ENCODE assay signal across 18 cellular contexts in genomic region chr4:181688416-181688815, GRCh38.
DNase-seq lines count a peak whose midpoint lies in the region; ATAC-seq and TF ChIP-seq lines count a peak whose summit lies in the region.
"Had no signal": no experiment of that assay in that cellular context is flagged by ENCODE, and none has a peak within 500 bp of the region (broad histone marks: within the 10 kb centered on the region; RNA-seq: fewer than 3 reads in every experiment).

No MANE protein-coding gene starts in this region.

- no peak overlapping the region for H3K4me3 ChIP-seq in IMR-90 (ENCODE audit: insufficient read depth, low read depth, low read length)
- no peak overlapping the region for H3K4me3 ChIP-seq in astrocyte of the cerebellum (ENCODE audit: low read depth, low read length)
- no peak overlapping the region for H3K4me3 ChIP-seq in neural progenitor cell
- H3K4me3 ChIP-seq: prostate gland had no signal

- no peak overlapping the region for H3K27ac ChIP-seq in IMR-90 (ENCODE audit: insufficient read depth, low read length)
- no peak overlapping the region for H3K27ac ChIP-seq in neural progenitor cell
- H3K27ac ChIP-seq: C4-2B, prostate gland had no signal

- DNase-seq in ELR (ENCODE audit: low read depth) (peak; percentile 76), IMR-90 (peak; percentile 62), astrocyte of the cerebellum (ENCODE audit: low read depth) (peak; percentile 74), neural progenitor cell (ENCODE audit: low spot score) (no peak), NCI-H446 treated with DMSO at 0.1 percent for 48 hours (lab: John Stamatoyannopoulos, UW) (no peak), hypothalamus (lab: John Stamatoyannopoulos, UW) (no peak)
- DNase-seq: activated CD4-positive, alpha-beta T cell treated with anti-CD3 and anti-CD28 coated beads for 36 hours; activated CD8-positive, alpha-beta memory T cell treated with anti-CD3 and anti-CD28 coated beads, Interleukin-2, amount 50 U/mL, for 4 hours; activated naive CD4-positive, alpha-beta T cell; DMS53; effector CD8-positive, alpha-beta T cell; GOT3; naive B cell; SHP77 had no signal

- no peaks in the 10 kb centered on the region for H4K20me1 ChIP-seq in IMR-90 (ENCODE audit: insufficient read depth, low read length)
- H4K20me1 ChIP-seq in neural progenitor cell (ENCODE audit: low read depth) = no peaks in the 10 kb centered on the region

- TF ChIP-seq POLR2A in IMR-90 (IDR thresholded peaks at IDR 0.05; ENCODE audit: low read depth, low read length) = no peak

- 0 out of 2 replicates have a peak overlapping the region, but pooled peaks have one; percentile 30 for H2BK20ac ChIP-seq in IMR-90 (ENCODE audit: low read depth, low read length)

- no TSS peak for BruUV-seq in IMR-90 (replicated peaks; lab: Mats Ljungman, UMichigan)

- H3K4me2 ChIP-seq in IMR-90 (ENCODE audit: low read depth, low read length) = peak overlapping the region; percentile 13; the same call in 1 of the 2 replicates
- H3K4me2 ChIP-seq in neural progenitor cell = no peak overlapping the region

- H3F3A ChIP-seq in neural progenitor cell (ENCODE audit: low read depth) = no peaks in the 10 kb centered on the region

- TF ChIP-seq RAD21 in IMR-90 (IDR thresholded peaks at IDR 0.05; ENCODE audit: low read length) = no peak

- intact Hi-C loops in IMR-90 (cut with micrococcal nuclease) = loop anchor here (5.0 to 10.0 kb wide), 4 partner anchors 269 to 1236 kb away; no protein-coding TSS in a partner anchor

- peak overlapping the region; percentile 10; the same call in 1 of the 2 replicates for H3K14ac ChIP-seq in IMR-90 (replicated peaks; ENCODE audit: low read depth, low read length)

- H3K4me1 Mint-ChIP-seq in neural progenitor cell = peaks cover 54% of the 10 kb centered on the region
- H3K4me1 Mint-ChIP-seq: activated CD4-positive, alpha-beta T cell treated with anti-CD3 and anti-CD28 coated beads for 36 hours; naive B cell had no signal

- H3K18ac ChIP-seq in IMR-90 (ENCODE audit: low read depth, low read length) = peak overlapping the region; percentile 72; the same call in 1 of the 2 replicates

- peaks cover 7% of the 10 kb centered on the region; the same call in 1 of the 2 replicates for H3K9me1 ChIP-seq in IMR-90 (ENCODE audit: insufficient read depth, low read length)

- no peak overlapping the region for H2BK5ac ChIP-seq in IMR-90 (ENCODE audit: low read depth, low read length, poor library complexity, severe bottlenecking)

- no peak overlapping the region for H2AK9ac ChIP-seq in IMR-90 (replicated peaks; ENCODE audit: low read depth, low read length, poor library complexity)

- no peak overlapping the region for H2AK5ac ChIP-seq in IMR-90 (ENCODE audit: low read depth, low read length)

- no peaks in the 10 kb centered on the region for H3K79me1 ChIP-seq in IMR-90 (ENCODE audit: low read depth in 1 of 2, low read length in 2 of 2)

- H3K36me3 ChIP-seq in IMR-90 (ENCODE audit: control insufficient read depth, insufficient read depth, low read length) (no peaks in the 10 kb centered on the region), neural progenitor cell (no peaks in the 10 kb centered on the region)
- H3K36me3 ChIP-seq: prostate gland had no signal

- no peak overlapping the region for H2AFZ ChIP-seq in IMR-90 (replicated peaks; ENCODE audit: low read length, poor library complexity)
- no peak overlapping the region for H2AFZ ChIP-seq in neural progenitor cell (replicated peaks)

- no peak for TF ChIP-seq CTCF in IMR-90 (conservative IDR thresholded peaks at IDR 0.05; ENCODE audit: low read depth, low read length)
- no peak for TF ChIP-seq CTCF in astrocyte of the cerebellum (IDR thresholded peaks at IDR 0.05; ENCODE audit: low read depth, low read length, missing control alignments)
- TF ChIP-seq CTCF in neural progenitor cell (IDR thresholded peaks at IDR 0.05) = no peak

- no peaks in the 10 kb centered on the region for H3K27me3 ChIP-seq in IMR-90 (ENCODE audit: control insufficient read depth, insufficient read depth, low read length)
- H3K27me3 ChIP-seq in neural progenitor cell = no peaks in the 10 kb centered on the region

- H3K9ac ChIP-seq in IMR-90 (ENCODE audit: low read depth, low read length) = no peak overlapping the region
- H3K9ac ChIP-seq in neural progenitor cell = no peak overlapping the region

- H4K5ac ChIP-seq in IMR-90 (ENCODE audit: low read depth, low read length) = peak overlapping the region; percentile 44; the same call in 1 of the 2 replicates

- peak overlapping the region; percentile 45; the same call in 1 of the 2 replicates for H4K91ac ChIP-seq in IMR-90 (ENCODE audit: insufficient read depth, low read depth, low read length)

- WGBS in IMR-90 (ENCODE audit: extremely low coverage in 2 of 2, insufficient read length in 1 of 2), 2 experiments = 36% methylated on average over 2 of the region's 4 CpGs; no CpG with 5 or more reads in 1 of the 2 experiments

- peak overlapping the region; percentile 34 for H3K4me3 Mint-ChIP-seq in neural progenitor cell
- H3K4me3 Mint-ChIP-seq: activated CD4-positive, alpha-beta T cell treated with anti-CD3 and anti-CD28 coated beads for 36 hours; naive B cell; T-helper 2 cell treated with Interferon-gamma antibody and Interleukin-4, amounts not matched to agents 5 μg/mL and 100 μg/mL, for 36 hours had no signal

- H3K27ac Mint-ChIP-seq in neural progenitor cell = peak overlapping the region; percentile 78
- H3K27ac Mint-ChIP-seq: activated CD4-positive, alpha-beta T cell treated with anti-CD3 and anti-CD28 coated beads for 36 hours; naive B cell; T-helper 2 cell treated with Interferon-gamma antibody and Interleukin-4, amounts not matched to agents 5 μg/mL and 100 μg/mL, for 36 hours had no signal

- no peak overlapping the region for H3K23ac ChIP-seq in IMR-90 (ENCODE audit: low read depth, low read length)

- H3K4me1 ChIP-seq in IMR-90 (ENCODE audit: control insufficient read depth, insufficient read depth, low read length) (peaks cover 11% of the 10 kb centered on the region), neural progenitor cell (peaks cover 9% of the 10 kb centered on the region)
- H3K4me1 ChIP-seq: prostate gland had no signal

- H3K36me3 Mint-ChIP-seq in neural progenitor cell = no peaks in the 10 kb centered on the region
- H3K36me3 Mint-ChIP-seq: naive B cell had no signal

- H3K56ac ChIP-seq in IMR-90 (ENCODE audit: extremely low read depth, insufficient read depth, low read length) = no peak overlapping the region

- H2BK15ac ChIP-seq in IMR-90 (ENCODE audit: low read depth, low read length) = peak overlapping the region; percentile 28; the same call in 2 of the 3 replicates

- no peaks in the 10 kb centered on the region for H3K9me3 Mint-ChIP-seq in neural progenitor cell
- H3K9me3 Mint-ChIP-seq: naive B cell; T-helper 2 cell treated with Interferon-gamma antibody and Interleukin-4, amounts not matched to agents 5 μg/mL and 100 μg/mL, for 36 hours had no signal

- POLR2A ChIA-PET in IMR-90 (lab: Charles Lee; ENCODE audit: unreplicated experiment) = no interaction called here

- dilution Hi-C loops in IMR-90 (cut with HindIII; ENCODE audit: low sequenced_read_pairs, unreplicated experiment) = no loop called here

- H3K27me3 Mint-ChIP-seq in neural progenitor cell (ENCODE audit: insufficient read depth, low read depth) = peaks cover 4% of the 10 kb centered on the region
- H3K27me3 Mint-ChIP-seq: activated CD4-positive, alpha-beta T cell treated with anti-CD3 and anti-CD28 coated beads for 36 hours; naive B cell had no signal

- CTCF ChIA-PET in IMR-90 (lab: Yijun Ruan, JAX) = no interaction called here

- H4K8ac ChIP-seq in IMR-90 (ENCODE audit: low read depth in 2 of 2, low read length in 2 of 2) = peak overlapping the region in 1 of 2 experiments; percentile 58; a peak in 1 of 4 replicates

- in situ Hi-C loops in IMR-90 (cut with MboI; ENCODE audit: low sequenced_read_pairs) = no loop called here
- in situ Hi-C loops in astrocyte of the cerebellum (cut with HindIII; ENCODE audit: low sequenced_read_pairs) = no loop called here

- ATAC-seq in IMR-90 (ENCODE audit: low read depth) = no peak
- ATAC-seq in GM21423 (IDR thresholded peaks at IDR 0.05; ENCODE audit: unreplicated experiment) = no peak
- ATAC-seq: activated CD4-positive, alpha-beta T cell treated with anti-CD3 and anti-CD28 coated beads for 36 hours had no signal

- H3K79me2 ChIP-seq in neural progenitor cell (ENCODE audit: low read depth) = no peaks in the 10 kb centered on the region

- no peak overlapping the region; the same call in 1 of the 2 replicates for H3K4ac ChIP-seq in IMR-90 (ENCODE audit: low read depth, low read length)

- H3K9me3 ChIP-seq in IMR-90 (ENCODE audit: control insufficient read depth, insufficient read depth, low read length) = no peaks in the 10 kb centered on the region
- H3K9me3 ChIP-seq in neural progenitor cell (ENCODE audit: low read depth) = no peaks in the 10 kb centered on the region
- H3K9me3 ChIP-seq: prostate gland had no signal

- H2BK120ac ChIP-seq in IMR-90 (ENCODE audit: low read depth, low read length) = peak overlapping the region; percentile 44

TF ChIP-seq in IMR-90, 13 proteins besides CTCF, POLR2A, EP300 and RAD21 (continues in another document):
- no peak for TF ChIP-seq RCOR1 (IDR thresholded peaks at IDR 0.05; ENCODE audit: insufficient replicate concordance, low read length)
- TF ChIP-seq MAFK (IDR thresholded peaks at IDR 0.05; ENCODE audit: low read depth, low read length) = no peak
- no peak for TF ChIP-seq MXI1 (IDR thresholded peaks at IDR 0.05; ENCODE audit: borderline replicate concordance, low read depth, low read length)
- no peak for TF ChIP-seq CHD1 (IDR thresholded peaks at IDR 0.05; ENCODE audit: low read depth, low read length)
- TF ChIP-seq BHLHE40 (IDR thresholded peaks at IDR 0.05; ENCODE audit: low read depth, low read length) = no peak
- no peak for TF ChIP-seq CEBPB (IDR thresholded peaks at IDR 0.05; ENCODE audit: low read depth, low read length)
- no peak for TF ChIP-seq FOS (IDR thresholded peaks at IDR 0.05; ENCODE audit: low read depth, low read length)
- TF ChIP-seq ELK1 (IDR thresholded peaks at IDR 0.05; ENCODE audit: borderline replicate concordance, low read depth, low read length) = no peak
- no peak for TF ChIP-seq SMC3 (IDR thresholded peaks at IDR 0.05; ENCODE audit: low read depth, low read length)

Comparison
In these comparisons a context has a peak if more than half of its experiments do, and no peak if none do; other contexts are left out.
1. DNase-seq: peak in ELR (single experiment), IMR-90 (single experiment) and astrocyte of the cerebellum (single experiment); none in neural progenitor cell (single experiment), NCI-H446 treated with DMSO at 0.1 percent for 48 hours (single experiment) and hypothalamus (0 of 51).